30 cellular contexts compared by ENCODE assay signal in the genomic region with DNA sequence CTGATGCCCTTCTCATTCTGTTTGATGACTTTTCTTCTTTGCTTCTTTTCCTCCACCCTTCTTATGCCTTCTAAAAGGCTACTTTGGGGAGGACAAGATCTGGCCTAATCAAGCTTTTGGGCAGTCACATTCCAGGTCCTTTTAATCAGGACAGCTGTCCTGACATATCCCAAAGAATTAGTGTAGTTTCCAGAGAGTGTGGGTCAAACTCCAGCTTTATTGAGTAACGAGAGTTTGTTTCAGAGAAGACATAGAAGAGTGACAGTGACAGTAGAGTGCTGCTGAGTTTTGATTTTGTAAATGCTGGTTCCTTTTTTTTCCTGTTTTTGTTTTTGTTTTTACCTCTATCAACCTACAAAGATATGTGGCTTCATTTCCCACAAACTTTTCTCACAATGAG.
"Had no signal": no experiment of that assay in that cellular context is flagged by ENCODE, and none has a peak within 500 bp of the region (broad histone marks: within the 10 kb centered on the region; RNA-seq: fewer than 3 reads in every experiment).

No MANE protein-coding gene starts in this region.

- H3K36me3 ChIP-seq: ovary, suprapubic skin, thoracic aorta, thyroid gland, tibial nerve, upper lobe of left lung, vagina had no signal

- H2AFZ ChIP-seq: parathyroid adenoma had no signal

- H3K4me3 ChIP-seq: ovary, psoas muscle, skin epidermis, suprapubic skin, thoracic aorta, thyroid gland, tibial nerve, upper lobe of left lung, vagina had no signal

- H3K9ac ChIP-seq: parathyroid adenoma had no signal

- H3K79me2 ChIP-seq: parathyroid adenoma had no signal

- H3K36me3 Mint-ChIP-seq: naive thymus-derived CD4-positive, alpha-beta T cell; natural killer cell; stimulated activated effector memory CD8-positive, alpha-beta T cell treated with anti-CD3 and anti-CD28 coated beads, Interleukin-12 subunit alpha, Interleukin-12 subunit beta, amount 100 ng/mL, for 72 hours had no signal

- FAIRE-seq: urothelium cell line had no signal

- H3K4me3 Mint-ChIP-seq: naive thymus-derived CD4-positive, alpha-beta T cell; natural killer cell; nephron progenitor cell; neural crest cell; stimulated activated effector memory CD8-positive, alpha-beta T cell treated with anti-CD3 and anti-CD28 coated beads, Interleukin-12 subunit alpha, Interleukin-12 subunit beta, amount 100 ng/mL, for 72 hours; stimulated activated naive CD8-positive, alpha-beta T cell treated with anti-CD3 and anti-CD28 coated beads, Interleukin-15, amount 100 ng/mL, for 72 hours had no signal

- H3K9me3 ChIP-seq: ovary, psoas muscle, suprapubic skin, thoracic aorta, thyroid gland, tibial nerve, upper lobe of left lung, vagina had no signal

- H3K4me1 ChIP-seq: parathyroid adenoma, psoas muscle, suprapubic skin, thyroid gland, tibial nerve, upper lobe of left lung, vagina had no signal

- H3K9me3 Mint-ChIP-seq: natural killer cell; neural crest cell; stimulated activated effector memory CD8-positive, alpha-beta T cell treated with anti-CD3 and anti-CD28 coated beads, Interleukin-12 subunit alpha, Interleukin-12 subunit beta, amount 100 ng/mL, for 72 hours had no signal

- H3K27ac Mint-ChIP-seq: naive thymus-derived CD4-positive, alpha-beta T cell; natural killer cell; nephron progenitor cell; progenitor cell of endocrine pancreas; stimulated activated effector memory CD8-positive, alpha-beta T cell treated with anti-CD3 and anti-CD28 coated beads, Interleukin-12 subunit alpha, Interleukin-12 subunit beta, amount 100 ng/mL, for 72 hours; stimulated activated naive CD8-positive, alpha-beta T cell treated with anti-CD3 and anti-CD28 coated beads, Interleukin-15, amount 100 ng/mL, for 72 hours had no signal

- ATAC-seq: naive thymus-derived CD4-positive, alpha-beta T cell; natural killer cell; psoas muscle; right cardiac atrium; sciatic nerve; stimulated activated effector memory CD8-positive, alpha-beta T cell treated with anti-CD3 and anti-CD28 coated beads, Interleukin-12 subunit alpha, Interleukin-12 subunit beta, amount 100 ng/mL, for 72 hours; stimulated activated naive CD8-positive, alpha-beta T cell treated with anti-CD3 and anti-CD28 coated beads, Interleukin-15, amount 100 ng/mL, for 72 hours; stimulated activated naive CD8-positive, alpha-beta T cell treated with anti-CD3 and anti-CD28 coated beads, Interleukin-15, Interleukin-2, amounts not matched to agents 100 U/mL and 50 U/mL, for 24 hours had no signal

- H3K27me3 ChIP-seq: ovary, suprapubic skin, thyroid gland, tibial nerve, upper lobe of left lung, vagina had no signal

- DNase-seq: naive thymus-derived CD4-positive, alpha-beta T cell; natural killer cell; nephron progenitor cell; occipital lobe; ovary; posterior cingulate gyrus; psoas muscle; right cardiac atrium; stimulated activated CD4-positive, alpha-beta T cell treated with anti-CD3 and anti-CD28 coated beads, Interleukin-15, amount 100 ng/mL, for 24 hours; stimulated activated CD4-positive, alpha-beta T cell treated with anti-CD3 and anti-CD28 coated beads, Interleukin-2, amount 100 ng/mL, for 24 hours; stimulated activated CD4-positive, alpha-beta T cell treated with anti-CD3 and anti-CD28 coated beads, Interleukin-2, amount 100 ng/mL, for 48 hours; stimulated activated CD4-positive, alpha-beta T cell treated with anti-CD3 and anti-CD28 coated beads, Interleukin-4, amount 100 ng/mL, for 24 hours; stimulated activated naive CD4-positive, alpha-beta T cell; stimulated activated naive CD8-positive, alpha-beta T cell treated with anti-CD3 and anti-CD28 coated beads, Interleukin-15, amount 100 ng/mL, for 72 hours; stimulated activated naive CD8-positive, alpha-beta T cell treated with anti-CD3 and anti-CD28 coated beads, Interleukin-15, Interleukin-2, amounts not matched to agents 100 U/mL and 50 U/mL, for 24 hours; substantia nigra; thyroid gland; trophoblast cell; upper lobe of left lung had no signal

- H3K27ac ChIP-seq: ovary, parathyroid adenoma, psoas muscle, skin epidermis, suprapubic skin, thoracic aorta, thyroid gland, tibial nerve, upper lobe of left lung, vagina had no signal

- H3K27me3 Mint-ChIP-seq: naive thymus-derived CD4-positive, alpha-beta T cell; stimulated activated naive CD8-positive, alpha-beta T cell treated with anti-CD3 and anti-CD28 coated beads, Interleukin-15, amount 100 ng/mL, for 72 hours had no signal

- H3K4me1 Mint-ChIP-seq: natural killer cell; nephron progenitor cell; stimulated activated effector memory CD8-positive, alpha-beta T cell treated with anti-CD3 and anti-CD28 coated beads, Interleukin-12 subunit alpha, Interleukin-12 subunit beta, amount 100 ng/mL, for 72 hours; stimulated activated naive CD8-positive, alpha-beta T cell treated with anti-CD3 and anti-CD28 coated beads, Interleukin-15, amount 100 ng/mL, for 72 hours had no signal
